ENCODE assay signal across 24 cellular contexts in genomic region chr18:35964319-35964718, GRCh38.
"Had no signal": no experiment of that assay in that cellular context is flagged by ENCODE, and none has a peak within 500 bp of the region (broad histone marks: within the 10 kb centered on the region; RNA-seq: fewer than 3 reads in every experiment).

No MANE protein-coding gene starts in this region.

- H3K36me3 Mint-ChIP-seq: activated naive CD8-positive, alpha-beta T cell treated with anti-CD3 and anti-CD28 coated beads, Interleukin-2, amount 10 ng/mL, durations not matched to agents 7 days and 5 days had no signal

- H3K4me2 ChIP-seq: SK-N-SH had no signal

- H3K27me3 ChIP-seq: breast epithelium, Peyer's patch, SJCRH30 had no signal

- H3K9ac ChIP-seq: SK-N-SH had no signal

- H3K9me2 ChIP-seq: SK-N-SH had no signal

- DNase-seq: activated CD4-positive, alpha-beta T cell treated with anti-CD3 and anti-CD28 coated beads for 4 hours; activated CD4-positive, alpha-beta T cell treated with anti-CD3 and anti-CD28 coated beads, Interleukin-2, amount 50 U/mL, for 48 hours; activated CD4-positive, CD25-positive, alpha-beta regulatory T cell; activated naive CD8-positive, alpha-beta T cell treated with anti-CD3 and anti-CD28 coated beads, Interleukin-2, amount 10 ng/mL, durations not matched to agents 7 days and 5 days; activated T-cell treated with anti-CD3 and anti-CD28 coated beads for 4 hours; aorta; central memory CD4-positive, alpha-beta T cell; Kasumi-1; KBM-7; NCI-H1105 treated with DMSO at 0.1 percent for 48 hours; NCI-H146; NCI-H187 treated with DMSO at 0.1 percent for 48 hours; NCI-H2081 treated with DMSO at 0.1 percent for 48 hours; NCI-H446; NCI-H524; Peyer's patch; Right ventricle myocardium superior; SJCRH30; SK-N-SH; T-helper 1 cell had no signal

- H3K4me3 ChIP-seq: breast epithelium, coronary artery, Peyer's patch, SJCRH30 had no signal

- H3K27ac ChIP-seq: breast epithelium, coronary artery, Peyer's patch, RWPE1, SJCRH30, VCaP had no signal

- H3K4me1 ChIP-seq: breast epithelium, Peyer's patch, SJCRH30 had no signal

- H3K36me3 ChIP-seq: breast epithelium, Peyer's patch, SJCRH30 had no signal

- H3K4me3 Mint-ChIP-seq: activated naive CD8-positive, alpha-beta T cell treated with anti-CD3 and anti-CD28 coated beads, Interleukin-2, amount 10 ng/mL, durations not matched to agents 7 days and 5 days had no signal

- H3K9me3 ChIP-seq: SJCRH30, SK-N-SH had no signal

- H3K27ac Mint-ChIP-seq: activated naive CD8-positive, alpha-beta T cell treated with anti-CD3 and anti-CD28 coated beads, Interleukin-2, amount 10 ng/mL, durations not matched to agents 7 days and 5 days had no signal
